8 cellular contexts compared by ENCODE assay signal in the genomic region with DNA sequence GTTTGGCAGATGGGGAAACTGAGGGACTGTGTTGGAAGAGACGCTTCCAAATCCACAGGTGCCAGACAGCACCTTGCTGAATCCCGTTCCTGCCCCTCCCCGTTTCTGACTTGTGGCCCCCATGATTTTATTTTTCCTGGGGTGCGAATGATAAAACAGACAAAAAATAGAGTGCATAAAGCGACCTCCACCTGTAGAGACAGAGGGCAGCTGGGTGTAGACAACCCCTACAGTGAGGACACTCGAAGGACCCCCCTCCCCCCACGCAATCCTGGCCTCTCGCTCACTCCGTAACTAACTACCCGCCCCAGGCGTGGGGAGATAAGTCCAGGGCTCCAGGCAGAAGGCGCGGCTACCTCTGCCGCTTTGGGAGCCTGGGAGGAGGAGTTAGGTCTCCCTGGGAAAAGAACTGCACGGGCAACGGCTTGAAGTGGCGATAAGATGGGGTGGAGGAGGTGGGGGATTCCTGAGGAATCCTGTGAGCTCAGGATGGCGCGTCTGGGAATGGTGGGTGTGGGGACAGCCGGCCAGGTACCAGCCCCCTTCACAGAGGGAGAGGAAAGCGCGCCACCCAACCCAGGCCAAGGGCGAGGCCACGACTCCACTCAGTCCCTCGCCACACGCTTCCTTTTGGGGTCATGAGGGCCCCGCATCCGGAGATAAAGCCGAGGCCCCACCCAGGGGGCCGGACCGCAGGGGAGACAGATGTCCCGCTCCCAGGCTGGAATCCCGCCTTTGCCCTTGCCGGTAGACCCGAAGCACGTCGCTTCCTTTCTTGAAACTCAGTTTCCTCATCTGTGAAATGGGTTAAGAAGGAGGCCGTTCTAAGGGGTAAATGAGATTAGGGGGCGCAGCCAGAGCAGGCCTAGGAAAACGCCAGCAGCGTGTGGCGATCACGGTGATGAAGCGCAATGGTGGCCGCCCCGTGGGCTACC. TPM values are rescaled to one million over a fixed set of nuclear protein-coding genes. Genes with fewer than 3 reads are reported as not detected.
A peak's percentile ranks its signal among the peaks of the same experiment; 100 is the strongest.
DNase-seq lines count a peak whose midpoint lies in the region; ATAC-seq and TF ChIP-seq lines count a peak whose summit lies in the region.

No MANE protein-coding gene starts in this region.

- H3K36me3 Mint-ChIP-seq in activated T-helper 2 cell treated with anti-CD3 and anti-CD28 coated beads, Interferon-gamma antibody, Interleukin-2, Interleukin-4, amounts not matched to agents 10 μg/mL and 5 μg/mL and 100 μg/mL, durations not matched to agents 14 hours and 24 hours and 36 hours (ENCODE audit: low read depth) = peaks cover 17% of the 10 kb centered on the region
- H3K36me3 Mint-ChIP-seq in neural crest cell (ENCODE audit: low read depth) = no peaks in the 10 kb centered on the region

- no peak for TF ChIP-seq CTCF in foreskin keratinocyte (conservative IDR thresholded peaks at IDR 0.05)
- no peak for TF ChIP-seq CTCF in neural crest cell (conservative IDR thresholded peaks at IDR 0.05)

- peak; percentile 28 for ATAC-seq in HG02885 (IDR thresholded peaks at IDR 0.05; ENCODE audit: poor library complexity, unreplicated experiment)
- ATAC-seq in foreskin keratinocyte = peak; percentile 35
- ATAC-seq in HG03159 (IDR thresholded peaks at IDR 0.05; ENCODE audit: unreplicated experiment) = no peak

- no peaks in the 10 kb centered on the region for H3K4me1 ChIP-seq in foreskin keratinocyte

- H3K27me3 Mint-ChIP-seq in activated T-helper 2 cell treated with anti-CD3 and anti-CD28 coated beads, Interferon-gamma antibody, Interleukin-2, Interleukin-4, amounts not matched to agents 10 μg/mL and 5 μg/mL and 100 μg/mL, durations not matched to agents 14 hours and 24 hours and 36 hours (ENCODE audit: low read depth) = no peaks in the 10 kb centered on the region
- H3K27me3 Mint-ChIP-seq in neural crest cell (ENCODE audit: low read depth) = peaks cover 36% of the 10 kb centered on the region

- H3K27ac ChIP-seq in foreskin keratinocyte = peak overlapping the region; percentile 77

- H3K4me3 Mint-ChIP-seq in activated T-helper 2 cell treated with anti-CD3 and anti-CD28 coated beads, Interferon-gamma antibody, Interleukin-2, Interleukin-4, amounts not matched to agents 10 μg/mL and 5 μg/mL and 100 μg/mL, durations not matched to agents 14 hours and 24 hours and 36 hours (ENCODE audit: low read depth) = peak overlapping the region; percentile 86
- peak overlapping the region; percentile 99 for H3K4me3 Mint-ChIP-seq in neural crest cell

- no peaks in the 10 kb centered on the region for H3K27me3 ChIP-seq in foreskin keratinocyte

- H3K4me1 Mint-ChIP-seq in activated T-helper 2 cell treated with anti-CD3 and anti-CD28 coated beads, Interferon-gamma antibody, Interleukin-2, Interleukin-4, amounts not matched to agents 10 μg/mL and 5 μg/mL and 100 μg/mL, durations not matched to agents 14 hours and 24 hours and 36 hours (ENCODE audit: low read depth) = peaks cover 33% of the 10 kb centered on the region
- H3K4me1 Mint-ChIP-seq in neural crest cell = peaks cover 23% of the 10 kb centered on the region

- DNase-seq in NK-92 treated with Interleukin-12 subunit alpha and Interleukin-12 subunit beta, amount 100 ng/mL, for 24 hours (lab: John Stamatoyannopoulos, UW) = peak; percentile 76
- DNase-seq in NK-92 (lab: John Stamatoyannopoulos, UW; ENCODE audit: unreplicated experiment) (no peak), NCI-H82 treated with DMSO at 0.1 percent for 48 hours (lab: John Stamatoyannopoulos, UW; ENCODE audit: unreplicated experiment) (peak; percentile 40), foreskin keratinocyte (peak; percentile 72 to 84), neural crest cell (ENCODE audit: low read depth, low spot score) (no peak)
- DNase-seq in activated T-helper 2 cell treated with anti-CD3 and anti-CD28 coated beads, Interferon-gamma antibody, Interleukin-2, Interleukin-4, amounts not matched to agents 10 μg/mL and 5 μg/mL and 100 μg/mL, durations not matched to agents 14 hours and 24 hours and 36 hours (ENCODE audit: low spot score) = peak; percentile 70

- intact Hi-C loops in activated T-helper 2 cell treated with anti-CD3 and anti-CD28 coated beads, Interferon-gamma antibody, Interleukin-2, Interleukin-4, amounts not matched to agents 10 μg/mL and 5 μg/mL and 100 μg/mL, durations not matched to agents 14 hours and 24 hours and 36 hours (cut with micrococcal nuclease) = loop anchor here (1.0 to 5.0 kb wide), 3 partner anchors 120 to 882 kb away; a partner anchor contains a TSS

- no peaks in the 10 kb centered on the region for H3K9me3 Mint-ChIP-seq in activated T-helper 2 cell treated with anti-CD3 and anti-CD28 coated beads, Interferon-gamma antibody, Interleukin-2, Interleukin-4, amounts not matched to agents 10 μg/mL and 5 μg/mL and 100 μg/mL, durations not matched to agents 14 hours and 24 hours and 36 hours
- H3K9me3 Mint-ChIP-seq in neural crest cell = no peaks in the 10 kb centered on the region

- H3K27ac Mint-ChIP-seq in activated T-helper 2 cell treated with anti-CD3 and anti-CD28 coated beads, Interferon-gamma antibody, Interleukin-2, Interleukin-4, amounts not matched to agents 10 μg/mL and 5 μg/mL and 100 μg/mL, durations not matched to agents 14 hours and 24 hours and 36 hours = peak overlapping the region; percentile 93
- no peak overlapping the region for H3K27ac Mint-ChIP-seq in neural crest cell (ENCODE audit: unreplicated experiment)

RNA-seq across cellular contexts. Expression of a gene that starts 1.9 kb away (rescaled TPM):
- total RNA-seq in activated T-helper 2 cell treated with anti-CD3 and anti-CD28 coated beads, Interferon-gamma antibody, Interleukin-2, Interleukin-4, amounts not matched to agents 10 μg/mL and 5 μg/mL and 100 μg/mL, durations not matched to agents 14 hours and 24 hours and 36 hours = 114 and 115 TPM in 2 replicates
- total RNA-seq in foreskin keratinocyte (59.0 and 59.1 TPM in 2 replicates), neural crest cell (46.4 TPM in 2 replicates)
- polyA plus RNA-seq in foreskin keratinocyte = 50.0 and 55.6 TPM in 2 replicates

RNA-seq across cellular contexts. Expression of a gene that starts 15.7 kb away (rescaled TPM):
- total RNA-seq in activated T-helper 2 cell treated with anti-CD3 and anti-CD28 coated beads, Interferon-gamma antibody, Interleukin-2, Interleukin-4, amounts not matched to agents 10 μg/mL and 5 μg/mL and 100 μg/mL, durations not matched to agents 14 hours and 24 hours and 36 hours = 0.18 and 0.21 TPM in 2 replicates
- 0.81 and 1.0 TPM in 2 replicates for total RNA-seq in foreskin keratinocyte
- 0.91 and 1.0 TPM in 2 replicates for polyA plus RNA-seq in foreskin keratinocyte
- total RNA-seq in neural crest cell = 0.09 TPM in 1 of 2 replicates, not detected in the other

RNA-seq across cellular contexts. Expression of a gene that starts 21.2 kb away (rescaled TPM):
- not detected in 2 replicates for total RNA-seq in activated T-helper 2 cell treated with anti-CD3 and anti-CD28 coated beads, Interferon-gamma antibody, Interleukin-2, Interleukin-4, amounts not matched to agents 10 μg/mL and 5 μg/mL and 100 μg/mL, durations not matched to agents 14 hours and 24 hours and 36 hours
- not detected in 2 replicates for total RNA-seq in foreskin keratinocyte
- 0.01 TPM in 2 replicates for polyA plus RNA-seq in foreskin keratinocyte
- not detected in 2 replicates for total RNA-seq in neural crest cell

RNA-seq across cellular contexts. Expression of a gene that starts 41.1 kb away (rescaled TPM):
- total RNA-seq in activated T-helper 2 cell treated with anti-CD3 and anti-CD28 coated beads, Interferon-gamma antibody, Interleukin-2, Interleukin-4, amounts not matched to agents 10 μg/mL and 5 μg/mL and 100 μg/mL, durations not matched to agents 14 hours and 24 hours and 36 hours = not detected in 2 replicates
- total RNA-seq in foreskin keratinocyte (not detected in 2 replicates), neural crest cell (0.30 TPM in 1 of 2 replicates, not detected in the other)
- polyA plus RNA-seq in foreskin keratinocyte = not detected in 2 replicates

Comparison
In these comparisons a context has a peak if more than half of its experiments do, and no peak if none do; other contexts are left out.
1. DNase-seq: peak in NK-92 treated with Interleukin-12 subunit alpha and Interleukin-12 subunit beta, amount 100 ng/mL, for 24 hours (single experiment), NCI-H82 treated with DMSO at 0.1 percent for 48 hours (single experiment), activated T-helper 2 cell treated with anti-CD3 and anti-CD28 coated beads, Interferon-gamma antibody, Interleukin-2, Interleukin-4, amounts not matched to agents 10 μg/mL and 5 μg/mL and 100 μg/mL, durations not matched to agents 14 hours and 24 hours and 36 hours (single experiment) and foreskin keratinocyte (2 of 2); none in NK-92 (single experiment) and neural crest cell (single experiment).